34 cellular contexts compared by ENCODE assay signal in genomic region chr11:108890482-108891092, GRCh38.
DNase-seq lines count a peak whose midpoint lies in the region; ATAC-seq and TF ChIP-seq lines count a peak whose summit lies in the region.
"Had no signal": no experiment of that assay in that cellular context is flagged by ENCODE, and none has a peak within 500 bp of the region (broad histone marks: within the 10 kb centered on the region; RNA-seq: fewer than 3 reads in every experiment).

No MANE protein-coding gene starts in this region.

- peak; percentile 18 for DNase-seq in NCI-H2029 treated with DMSO at 0.1 percent for 48 hours (lab: John Stamatoyannopoulos, UW)
- no peak for DNase-seq in NCI-H2029 (lab: John Stamatoyannopoulos, UW)
- DNase-seq in NCI-H1436 treated with DMSO at 0.1 percent for 48 hours (lab: John Stamatoyannopoulos, UW), result peak; percentile 21
- peak; percentile 2 for DNase-seq in cerebellum (ENCODE audit: low spot score)
- no peak for DNase-seq in esophagus muscularis mucosa (ENCODE audit: extremely low spot score)
- no peak for DNase-seq in stimulated activated naive CD8-positive, alpha-beta T cell treated with anti-CD3 and anti-CD28 coated beads, Interleukin-15, amount 100 ng/mL, for 72 hours
- DNase-seq in heart left ventricle, result no peak
- DNase-seq: 8988T; activated CD4-positive, alpha-beta memory T cell treated with anti-CD3 and anti-CD28 coated beads, Interleukin-2, amount 10 ng/mL, durations not matched to agents 7 days and 5 days; activated CD4-positive, alpha-beta T cell treated with anti-CD3 and anti-CD28 coated beads for 1 hour; activated CD8-positive, alpha-beta memory T cell treated with anti-CD3 and anti-CD28 coated beads, Interleukin-2, amount 50 U/mL, for 48 hours; activated naive CD4-positive, alpha-beta T cell treated with anti-CD3 and anti-CD28 coated beads for 36 hours; adrenal gland; Caco-2; central memory CD4-positive, alpha-beta T cell; DMS53; esophagus squamous epithelium; GDM1; HFFc6; hippocampal formation; left cardiac atrium; MV-4-11; NCI-H1930; NK-92 treated with Interleukin-12 subunit alpha and Interleukin-12 subunit beta, amount 100 ng/mL, for 24 hours; ovary; PC-3; stimulated activated CD4-positive, alpha-beta T cell treated with anti-CD3 and anti-CD28 coated beads, Interleukin-4, amount 100 ng/mL, for 4 hours had no signal

- H3K9me3 Mint-ChIP-seq in stimulated activated naive CD8-positive, alpha-beta T cell treated with anti-CD3 and anti-CD28 coated beads, Interleukin-15, amount 100 ng/mL, for 72 hours, result no peaks in the 10 kb centered on the region
- H3K9me3 Mint-ChIP-seq: activated CD4-positive, alpha-beta memory T cell treated with anti-CD3 and anti-CD28 coated beads, Interleukin-2, amount 10 ng/mL, durations not matched to agents 7 days and 5 days; activated naive CD4-positive, alpha-beta T cell treated with anti-CD3 and anti-CD28 coated beads for 36 hours; activated T-helper 1 cell treated with anti-CD3 and anti-CD28 coated beads, Interleukin-12 subunit alpha, Interleukin-12 subunit beta, Interleukin-2, Interleukin-4 antibody, amounts not matched to agents 30 ng/mL and 10 ng/mL and 1 ng/mL, durations not matched to agents 14 hours and 24 hours and 36 hours; HFFc6; IgD-negative memory B cell; type B pancreatic cell had no signal

- no peaks in the 10 kb centered on the region for H3K27me3 Mint-ChIP-seq in stimulated activated naive CD8-positive, alpha-beta T cell treated with anti-CD3 and anti-CD28 coated beads, Interleukin-15, amount 100 ng/mL, for 72 hours
- H3K27me3 Mint-ChIP-seq: activated CD4-positive, alpha-beta memory T cell treated with anti-CD3 and anti-CD28 coated beads, Interleukin-2, amount 10 ng/mL, durations not matched to agents 7 days and 5 days; IgD-negative memory B cell; type B pancreatic cell had no signal

- H3K27ac ChIP-seq in thymus (ENCODE audit: low read depth) (peak overlapping the region; percentile 53), esophagus muscularis mucosa (replicated peaks in 1 of 4) (no peak overlapping the region), heart left ventricle (no peak overlapping the region)
- H3K27ac ChIP-seq: adrenal gland, esophagus squamous epithelium, gastroesophageal sphincter, ovary, SK-N-MC had no signal

- H3K4me3 ChIP-seq in thymus (ENCODE audit: low read length) (no peak overlapping the region), esophagus muscularis mucosa (no peak overlapping the region), heart left ventricle (no peak overlapping the region)
- H3K4me3 ChIP-seq: adrenal gland, esophagus squamous epithelium, gastroesophageal sphincter, ovary, SK-N-MC had no signal

- H3K36me3 ChIP-seq in thymus (ENCODE audit: control insufficient read depth, insufficient read depth) (no peaks in the 10 kb centered on the region), esophagus muscularis mucosa (no peaks in the 10 kb centered on the region), heart left ventricle (no peaks in the 10 kb centered on the region)
- H3K36me3 ChIP-seq: adrenal gland, esophagus squamous epithelium, gastroesophageal sphincter, ovary had no signal

- no peak for ATAC-seq in stimulated activated naive CD8-positive, alpha-beta T cell treated with anti-CD3 and anti-CD28 coated beads, Interleukin-15, amount 100 ng/mL, for 72 hours
- no peak for ATAC-seq in heart left ventricle
- ATAC-seq: gastroesophageal sphincter, left cardiac atrium, PC-3 had no signal

- peaks cover 6% of the 10 kb centered on the region for H3K4me1 Mint-ChIP-seq in stimulated activated naive CD8-positive, alpha-beta T cell treated with anti-CD3 and anti-CD28 coated beads, Interleukin-15, amount 100 ng/mL, for 72 hours
- H3K4me1 Mint-ChIP-seq: activated CD4-positive, alpha-beta memory T cell treated with anti-CD3 and anti-CD28 coated beads, Interleukin-2, amount 10 ng/mL, durations not matched to agents 7 days and 5 days had no signal

- TF ChIP-seq EP300 in esophagus muscularis mucosa (IDR thresholded peaks at IDR 0.05), result no peak

- 53% methylated on average over 5 of the region's 5 CpGs for WGBS in thymus
- WGBS in esophagus muscularis mucosa, result 81% methylated on average over 5 of the region's 5 CpGs
- WGBS in heart left ventricle, 4 donors, result 71 to 81% (median 75%) methylated on average over 5 of the region's 5 CpGs

- TF ChIP-seq POLR2A in esophagus muscularis mucosa (IDR thresholded peaks at IDR 0.05; ENCODE audit: low read depth), result no peak
- TF ChIP-seq POLR2A in heart left ventricle (IDR thresholded peaks at IDR 0.05), result no peak

- H3K4me1 ChIP-seq in thymus (ENCODE audit: control insufficient read depth, insufficient read depth, low read length) (peaks cover 8% of the 10 kb centered on the region), esophagus muscularis mucosa (peaks cover 0 to 6% (median 0%) of the 10 kb centered on the region in 4 donors), heart left ventricle (peaks cover 0 to 4% (median 0%) of the 10 kb centered on the region in 12 donors)
- H3K4me1 ChIP-seq: adrenal gland, Caco-2 had no signal

- no peaks in the 10 kb centered on the region for H3K9me3 ChIP-seq in thymus (ENCODE audit: control insufficient read depth)
- H3K9me3 ChIP-seq in esophagus muscularis mucosa, result no peaks in the 10 kb centered on the region
- no peaks in the 10 kb centered on the region for H3K9me3 ChIP-seq in heart left ventricle
- H3K9me3 ChIP-seq: adrenal gland, Caco-2, esophagus squamous epithelium, gastroesophageal sphincter, ovary had no signal

- H3K27ac Mint-ChIP-seq in stimulated activated naive CD8-positive, alpha-beta T cell treated with anti-CD3 and anti-CD28 coated beads, Interleukin-15, amount 100 ng/mL, for 72 hours, result peak overlapping the region in 1 of 2 donors; percentile 30
- H3K27ac Mint-ChIP-seq: activated CD4-positive, alpha-beta memory T cell treated with anti-CD3 and anti-CD28 coated beads, Interleukin-2, amount 10 ng/mL, durations not matched to agents 7 days and 5 days; activated naive CD4-positive, alpha-beta T cell treated with anti-CD3 and anti-CD28 coated beads for 36 hours; activated T-helper 1 cell treated with anti-CD3 and anti-CD28 coated beads, Interleukin-12 subunit alpha, Interleukin-12 subunit beta, Interleukin-2, Interleukin-4 antibody, amounts not matched to agents 30 ng/mL and 10 ng/mL and 1 ng/mL, durations not matched to agents 14 hours and 24 hours and 36 hours; CD14-positive monocyte; HFFc6; IgD-negative memory B cell; type B pancreatic cell had no signal

- TF ChIP-seq CTCF in esophagus muscularis mucosa (IDR thresholded peaks at IDR 0.05), result no peak
- TF ChIP-seq CTCF in heart left ventricle (IDR thresholded peaks at IDR 0.05), result no peak

- H3K4me3 Mint-ChIP-seq in stimulated activated naive CD8-positive, alpha-beta T cell treated with anti-CD3 and anti-CD28 coated beads, Interleukin-15, amount 100 ng/mL, for 72 hours, result no peak overlapping the region
- H3K4me3 Mint-ChIP-seq: activated CD4-positive, alpha-beta memory T cell treated with anti-CD3 and anti-CD28 coated beads, Interleukin-2, amount 10 ng/mL, durations not matched to agents 7 days and 5 days; activated naive CD4-positive, alpha-beta T cell treated with anti-CD3 and anti-CD28 coated beads for 36 hours; activated T-helper 1 cell treated with anti-CD3 and anti-CD28 coated beads, Interleukin-12 subunit alpha, Interleukin-12 subunit beta, Interleukin-2, Interleukin-4 antibody, amounts not matched to agents 30 ng/mL and 10 ng/mL and 1 ng/mL, durations not matched to agents 14 hours and 24 hours and 36 hours; CD14-positive monocyte; HFFc6; IgD-negative memory B cell; type B pancreatic cell had no signal

- intact Hi-C loops in esophagus muscularis mucosa (cut with DNase I), result no loop called here
- intact Hi-C loops in heart left ventricle (cut with DNase I), result no loop called here

- H3K27me3 ChIP-seq in thymus (ENCODE audit: control insufficient read depth, insufficient read depth) (no peaks in the 10 kb centered on the region), esophagus muscularis mucosa (no peaks in the 10 kb centered on the region), heart left ventricle (no peaks in the 10 kb centered on the region)
- H3K27me3 ChIP-seq: adrenal gland, esophagus squamous epithelium, gastroesophageal sphincter, ovary had no signal

Comparison
In these comparisons a context has a peak if more than half of its experiments do, and no peak if none do; other contexts are left out.
1. DNase-seq: peak in NCI-H2029 treated with DMSO at 0.1 percent for 48 hours (single experiment), NCI-H1436 treated with DMSO at 0.1 percent for 48 hours (single experiment) and cerebellum (single experiment); none in NCI-H2029 (single experiment), esophagus muscularis mucosa (single experiment), stimulated activated naive CD8-positive, alpha-beta T cell treated with anti-CD3 and anti-CD28 coated beads, Interleukin-15, amount 100 ng/mL, for 72 hours (0 of 2) and heart left ventricle (0 of 5).